In genomic region chr12:6159166-6160011, GRCh38 we compare ENCODE assay signal across 5 cellular contexts. TPM values are rescaled to one million over a fixed set of nuclear protein-coding genes. Genes with fewer than 3 reads are reported as not detected.
"Had no signal": no experiment of that assay in that cellular context is flagged by ENCODE, and none has a peak within 500 bp of the region (broad histone marks: within the 10 kb centered on the region; RNA-seq: fewer than 3 reads in every experiment).

No MANE protein-coding gene starts in this region.

RNA-seq across cellular contexts. Expression of gene VWF, which starts 34.9 kb away (rescaled TPM):
- total RNA-seq: activated B cell treated with CpG ODN at 0.5 μM for 24 hours; activated CD4-positive, alpha-beta memory T cell treated with anti-CD3 and anti-CD28 coated beads for 36 hours; activated naive CD4-positive, alpha-beta T cell treated with anti-CD3 and anti-CD28 coated beads for 36 hours; activated T-helper 1 cell treated with anti-CD3 and anti-CD28 coated beads, Interleukin-12 subunit alpha, Interleukin-12 subunit beta, Interleukin-2, Interleukin-4 antibody, amounts not matched to agents 30 ng/mL and 10 ng/mL and 1 ng/mL, durations not matched to agents 14 hours and 24 hours and 36 hours had no signal

RNA-seq across cellular contexts. Expression of gene CD9, which starts 40.8 kb away (rescaled TPM):
- total RNA-seq: OCI-LY7 had no signal
